In the genomic region with DNA sequence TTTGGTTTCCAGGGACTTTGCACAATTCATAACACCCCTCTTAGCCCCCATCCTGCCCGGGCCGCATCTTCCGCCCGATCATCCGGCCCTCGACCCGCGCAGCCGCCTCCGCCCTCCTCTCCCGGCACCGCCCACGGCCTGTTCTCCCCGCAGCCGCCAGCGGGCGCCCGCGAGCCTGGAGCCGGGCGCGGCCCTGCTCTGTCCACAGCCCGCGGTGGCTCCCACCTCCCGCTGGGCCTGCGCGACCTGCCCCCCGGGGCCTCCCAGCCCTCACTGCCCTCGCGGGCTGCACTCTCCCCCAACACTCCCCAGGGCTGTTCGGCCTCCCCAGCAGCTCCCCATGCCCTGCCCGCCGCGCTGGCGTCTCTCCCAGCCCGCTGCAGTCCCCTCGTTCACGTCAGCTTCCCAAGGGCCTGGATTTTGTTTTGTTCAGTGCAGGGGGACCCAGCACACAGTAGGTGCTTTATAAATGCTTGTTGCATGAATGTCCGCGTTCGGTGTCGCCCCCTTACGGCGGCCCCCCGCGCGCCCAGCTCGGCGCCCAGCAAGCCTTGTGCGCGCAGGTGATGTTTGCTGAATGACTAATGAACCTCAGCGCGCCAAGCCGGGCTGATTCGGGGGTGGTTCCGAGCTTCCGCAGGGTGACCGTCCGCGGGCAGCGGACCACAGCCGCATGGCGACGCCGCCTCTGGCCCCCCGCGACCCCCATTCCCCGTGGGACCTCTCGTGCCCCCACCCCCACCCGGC, we compare ENCODE assay signal across 8 cellular contexts. TPM values are rescaled to one million over a fixed set of nuclear protein-coding genes. Genes with fewer than 3 reads are reported as not detected.
DNase-seq lines count a peak whose midpoint lies in the region; ATAC-seq and TF ChIP-seq lines count a peak whose summit lies in the region.

No MANE protein-coding gene starts in this region.

- DNase-seq in Caco-2 (peak in 1 of 2 experiments; percentile 77), NAMALWA (ENCODE audit: low spot score) (peak; percentile 82), WERI-Rb-1 (peak; percentile 80), mammary epithelial cell (peak; percentile 49), iris pigment epithelial cell (ENCODE audit: low read depth) (peak; percentile 40)
- DNase-seq in stimulated activated CD4-positive, alpha-beta T cell treated with anti-CD3 and anti-CD28 coated beads, Interleukin-12 subunit alpha, Interleukin-12 subunit beta, amount 100 ng/mL, for 48 hours (ENCODE audit: low read depth in 2 of 3, low spot score in 1 of 3) = peak; percentile 49 to 73 (median 69)

- POLR2A ChIA-PET in Caco-2 (lab: Charles Lee) = interaction anchor here (0.6 kb wide), 1 partner anchor 69 kb away, joined by 5 read pairs; no protein-coding TSS in a partner anchor

- peaks cover 42% of the 10 kb centered on the region for H3K36me3 Mint-ChIP-seq in Caco-2 (ENCODE audit: insufficient read depth, unreplicated experiment)

- TF ChIP-seq CTCF in Caco-2 (IDR thresholded peaks at IDR 0.05; ENCODE audit: insufficient read depth in 1 of 2, low read depth in 1 of 2, low read length in 1 of 2, severe bottlenecking in 1 of 2, unreplicated experiment in 1 of 2) (peak; percentile 19 to 70), WERI-Rb-1 (IDR thresholded peaks at IDR 0.05; ENCODE audit: low read depth, low read length) (peak; percentile 96), mammary epithelial cell (conservative IDR thresholded peaks at IDR 0.05 in 1 of 2, IDR thresholded peaks at IDR 0.05 in 1 of 2; ENCODE audit: extremely low read depth in 1 of 2, insufficient read depth in 1 of 2, low read depth in 1 of 2, low read length in 2 of 2) (peak; percentile 58 to 69)

- in situ Hi-C loops in mammary epithelial cell (cut with MboI; ENCODE audit: low sequenced_read_pairs in 2 of 2) = no loop called here

- H2AFZ ChIP-seq in mammary epithelial cell (ENCODE audit: low read depth, low read length) = no peak overlapping the region

- H3K9me3 Mint-ChIP-seq in Caco-2 (ENCODE audit: unreplicated experiment) = no peaks in the 10 kb centered on the region

- peak overlapping the region; percentile 76 for H3K4me3 Mint-ChIP-seq in Caco-2 (ENCODE audit: unreplicated experiment)

- CTCF ChIA-PET in Caco-2 (lab: Charles Lee) (no interaction called here), mammary epithelial cell (lab: Charles Lee; ENCODE audit: low non-redundant PET) (interaction anchor here (0.7 to 0.8 kb wide), 2 partner anchors 10 to 166 kb away, joined by 3 to 4 read pairs; no protein-coding TSS in a partner anchor)

- H3K27ac ChIP-seq in WERI-Rb-1 = peak overlapping the region; percentile 67
- no peak overlapping the region for H3K27ac ChIP-seq in mammary epithelial cell (ENCODE audit: insufficient read depth, low read depth, low read length)

- dilution Hi-C loops in mammary epithelial cell (cut with HindIII; ENCODE audit: low sequenced_read_pairs) = loop anchor here (10.0 kb wide), 1 partner anchor 321 kb away; no protein-coding TSS in a partner anchor

- H3K79me2 ChIP-seq in mammary epithelial cell (ENCODE audit: insufficient read depth, low read length) = peaks cover 20% of the 10 kb centered on the region

- H3K9me3 ChIP-seq in Caco-2 (no peaks in the 10 kb centered on the region), WERI-Rb-1 (ENCODE audit: severe bottlenecking) (no peaks in the 10 kb centered on the region), mammary epithelial cell (replicated peaks; ENCODE audit: insufficient read depth, low read length) (no peaks in the 10 kb centered on the region)

- H4K20me1 ChIP-seq in mammary epithelial cell (ENCODE audit: insufficient read depth, low read length) = peaks cover 9% of the 10 kb centered on the region

- BruUV-seq in Caco-2 (replicated peaks; lab: Mats Ljungman, UMichigan) (no TSS peak), mammary epithelial cell (replicated peaks; lab: Mats Ljungman, UMichigan) (no TSS peak)

- no peaks in the 10 kb centered on the region for H3K27me3 ChIP-seq in Caco-2 (replicated peaks; ENCODE audit: control insufficient read depth, insufficient read depth, low read length)
- H3K27me3 ChIP-seq in WERI-Rb-1 (ENCODE audit: insufficient read depth, low read depth, severe bottlenecking) = peaks cover 22% of the 10 kb centered on the region
- H3K27me3 ChIP-seq in mammary epithelial cell (ENCODE audit: insufficient read depth, low read length) = peaks cover 23% of the 10 kb centered on the region

- peak overlapping the region; percentile 74 for H3K27ac Mint-ChIP-seq in Caco-2 (ENCODE audit: unreplicated experiment)

- H3K4me3 ChIP-seq in Caco-2 (ENCODE audit: low read depth, low read length) (peak overlapping the region; percentile 65), WERI-Rb-1 (ENCODE audit: low read depth, low read length) (peak overlapping the region; percentile 60), mammary epithelial cell (replicated peaks in 1 of 3; ENCODE audit: insufficient read depth in 1 of 3, low read depth in 2 of 3, low read length in 3 of 3) (peak overlapping the region in 1 of 3 experiments; percentile 6)

- H3K36me3 ChIP-seq in Caco-2 (ENCODE audit: control insufficient read depth, insufficient read depth, low read length) = peaks cover 5% of the 10 kb centered on the region
- H3K36me3 ChIP-seq in WERI-Rb-1 = peaks cover 26% of the 10 kb centered on the region
- peaks cover 11% of the 10 kb centered on the region for H3K36me3 ChIP-seq in mammary epithelial cell (ENCODE audit: insufficient read depth, low read length)

- H3K4me1 Mint-ChIP-seq in Caco-2 (ENCODE audit: low read depth, unreplicated experiment) = peaks cover 10% of the 10 kb centered on the region

- intact Hi-C loops in Caco-2 (cut with micrococcal nuclease; ENCODE audit: unreplicated experiment) = no loop called here
- intact Hi-C loops in mammary epithelial cell (cut with micrococcal nuclease) = loop anchor here (2.0 kb wide), 1 partner anchor 67 kb away; a partner anchor contains a TSS

- peaks cover 27% of the 10 kb centered on the region for H3K4me1 ChIP-seq in Caco-2
- peaks cover 31% of the 10 kb centered on the region for H3K4me1 ChIP-seq in mammary epithelial cell (ENCODE audit: insufficient read depth, low read length)

- peak overlapping the region; percentile 70 for H3K4me2 ChIP-seq in mammary epithelial cell (ENCODE audit: insufficient read depth, low read depth, low read length)

- WGBS in mammary epithelial cell (ENCODE audit: low coverage, missing lambda C conversion rate) = 13% methylated on average over 8 of the region's 70 CpGs

- ATAC-seq in GM21576 (IDR thresholded peaks at IDR 0.05; ENCODE audit: unreplicated experiment) = peak; percentile 56
- no peak for ATAC-seq in GM19455 (IDR thresholded peaks at IDR 0.05; ENCODE audit: unreplicated experiment)

- no peaks in the 10 kb centered on the region for H3K27me3 Mint-ChIP-seq in Caco-2 (ENCODE audit: insufficient read depth, unreplicated experiment)

- H3K9ac ChIP-seq in mammary epithelial cell (ENCODE audit: insufficient read depth, low read length) = no peak overlapping the region

RNA-seq across cellular contexts. Expression of a gene that starts 4.6 kb away (rescaled TPM):
- total RNA-seq in Caco-2 (2022) (9.5 and 11.3 TPM in 2 replicates), mammary epithelial cell (under 1 TPM; under 0.01 to 0.19 TPM)
- 0.08 TPM for polyA plus RNA-seq in mammary epithelial cell
- not detected for polyA minus RNA-seq in mammary epithelial cell

RNA-seq across cellular contexts. Expression of a gene that starts 7.2 kb away (rescaled TPM):
- total RNA-seq in Caco-2 (2022) = 1,192 and 1,341 TPM in 2 replicates
- total RNA-seq in mammary epithelial cell = 100 to 1,000 TPM; 318 to 950 TPM
- polyA plus RNA-seq in mammary epithelial cell = 2,121 TPM
- 372 TPM for polyA minus RNA-seq in mammary epithelial cell

RNA-seq across cellular contexts. Expression of a gene that starts 33.7 kb away (rescaled TPM):
- total RNA-seq in Caco-2 (2022) (41.9 and 45.4 TPM in 2 replicates), mammary epithelial cell (10 to 100 TPM; 25.8 to 41.9 TPM)
- polyA plus RNA-seq in mammary epithelial cell = 22.2 TPM
- polyA minus RNA-seq in mammary epithelial cell = 9.1 TPM

RNA-seq across cellular contexts. Expression of a gene that starts 38.0 kb away (rescaled TPM):
- 165 and 180 TPM in 2 replicates for total RNA-seq in Caco-2 (2022)
- 100 to 1,000 TPM in 1 of 2 donors, 10 to 100 TPM in 1; 32.8 to 163 TPM for total RNA-seq in mammary epithelial cell
- polyA plus RNA-seq in mammary epithelial cell = 56.3 TPM
- polyA minus RNA-seq in mammary epithelial cell = 238 TPM

RNA-seq across cellular contexts. Expression of a gene that starts 44.0 kb away (rescaled TPM):
- total RNA-seq in Caco-2 (2022) (67.3 and 75.7 TPM in 2 replicates), mammary epithelial cell (10 to 100 TPM in 1 of 2 donors, 1 to 10 TPM in 1; 4.2 to 19.5 TPM)
- polyA plus RNA-seq in mammary epithelial cell = 8.0 TPM
- polyA minus RNA-seq in mammary epithelial cell = not detected

Comparison
In these comparisons a context has a peak if more than half of its experiments do, and no peak if none do; other contexts are left out.
1. CTCF ChIP-seq: peak in every context shown above with its lines; median percentile 96 in WERI-Rb-1; 64 in mammary epithelial cell; 44 in Caco-2.